In the genomic region with DNA sequence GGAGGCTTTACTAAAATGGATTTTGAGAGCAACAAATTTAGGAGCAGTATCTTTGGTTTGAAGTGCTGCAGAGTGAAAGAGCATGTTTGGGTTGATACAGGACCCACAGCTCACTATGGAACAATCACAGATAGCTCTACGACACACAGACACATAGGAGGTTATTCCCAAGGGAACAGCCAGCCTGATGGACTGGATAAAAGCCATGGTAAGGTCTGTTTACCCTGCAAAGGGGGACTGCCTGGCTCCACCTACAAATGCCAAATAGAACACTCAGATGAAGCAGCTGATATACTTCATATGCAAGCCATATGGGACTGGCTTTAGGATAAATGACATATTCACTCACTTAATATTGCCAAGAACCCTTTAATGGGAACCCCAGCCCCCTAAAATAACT, we compare ENCODE assay signal across 10 cellular contexts.
DNase-seq lines count a peak whose midpoint lies in the region; ATAC-seq, FAIRE-seq and TF ChIP-seq lines count a peak whose summit lies in the region.
"Had no signal": no experiment of that assay in that cellular context is flagged by ENCODE, and none has a peak within 500 bp of the region (broad histone marks: within the 10 kb centered on the region; RNA-seq: fewer than 3 reads in every experiment).

No MANE protein-coding gene starts in this region.

- no peaks in the 10 kb centered on the region for H3K9me3 Mint-ChIP-seq in natural killer cell

- TF ChIP-seq POLR2A in GM12891 (IDR thresholded peaks at IDR 0.05; ENCODE audit: low read depth, low read length) = no peak

- peak overlapping the region; percentile 91 for H3K27ac Mint-ChIP-seq in T-helper 17 cell
- H3K27ac Mint-ChIP-seq in natural killer cell = peak overlapping the region; percentile 82 to 89

- H3K27me3 Mint-ChIP-seq in T-helper 17 cell (no peaks in the 10 kb centered on the region), natural killer cell (ENCODE audit: low read depth in 2 of 2) (no peaks in the 10 kb centered on the region)

- peak; percentile 12 for ATAC-seq in HG02763 (IDR thresholded peaks at IDR 0.05; ENCODE audit: unreplicated experiment)
- ATAC-seq in T-helper 17 cell = no peak
- ATAC-seq in natural killer cell = no peak
- no peak for ATAC-seq in GM21526 (IDR thresholded peaks at IDR 0.05; ENCODE audit: low FRiP score, unreplicated experiment)

- intact Hi-C loops in natural killer cell (cut with micrococcal nuclease) = no loop called here

- no peaks in the 10 kb centered on the region for H3K9me3 ChIP-seq in T-helper 17 cell (ENCODE audit: control insufficient read depth, low read length, poor library complexity, severe bottlenecking)

- H3K4me1 Mint-ChIP-seq in T-helper 17 cell (peaks cover 6% of the 10 kb centered on the region), natural killer cell (peaks cover 10 to 14% of the 10 kb centered on the region in 2 donors)

- in situ Hi-C loops in G401 (cut with HindIII; ENCODE audit: low sequenced_read_pairs) = no loop called here

- TF ChIP-seq CTCF in natural killer cell (IDR thresholded peaks at IDR 0.05) = no peak

- H3K4me3 Mint-ChIP-seq in T-helper 17 cell (peak overlapping the region; percentile 43), natural killer cell (peak overlapping the region; percentile 78)

- H3K36me3 Mint-ChIP-seq in T-helper 17 cell (ENCODE audit: low read depth) = peaks cover under 1% of the 10 kb centered on the region
- H3K36me3 Mint-ChIP-seq in natural killer cell = no peaks in the 10 kb centered on the region

- FAIRE-seq in GM12891 (lab: Jason Lieb, UNC) = peak; percentile 87
- FAIRE-seq: keratinocyte had no signal

- no peak for DNase-seq in GM12891 (ENCODE audit: insufficient read length, low spot score)
- DNase-seq in T-helper 17 cell = no peak
- no peak for DNase-seq in natural killer cell
- no peak for DNase-seq in anterior cingulate cortex (lab: John Stamatoyannopoulos, UW)
- DNase-seq in G401 (ENCODE audit: low spot score) = no peak
- DNase-seq: GF-D8, NCI-H1092 treated with DMSO at 0.1 percent for 48 hours had no signal

TF ChIP-seq in GM12891, 5 proteins besides CTCF, POLR2A, EP300 and RAD21:
- TF ChIP-seq POU2F2 (IDR thresholded peaks at IDR 0.05; ENCODE audit: low read depth, low read length) (no peak), TAF1 (IDR thresholded peaks at IDR 0.05; ENCODE audit: low read depth, low read length) (no peak), SPI1 (IDR thresholded peaks at IDR 0.05; ENCODE audit: low read depth, low read length) (no peak), POLR2AphosphoS5 (IDR thresholded peaks at IDR 0.05; ENCODE audit: low read depth, low read length) (no peak), PAX5 (IDR thresholded peaks at IDR 0.05; ENCODE audit: insufficient read depth, low read length, severe bottlenecking) (no peak)
